10 cellular contexts compared by ENCODE assay signal in genomic region chr9:96222132-96222531, GRCh38.
DNase-seq lines count a peak whose midpoint lies in the region; ATAC-seq, FAIRE-seq and TF ChIP-seq lines count a peak whose summit lies in the region.
"Had no signal": no experiment of that assay in that cellular context is flagged by ENCODE, and none has a peak within 500 bp of the region (broad histone marks: within the 10 kb centered on the region; RNA-seq: fewer than 3 reads in every experiment).

No MANE protein-coding gene starts in this region.

- no peak overlapping the region for H3K27ac ChIP-seq in HEK293 (ENCODE audit: extremely low read depth, low read depth, low read length)
- H3K27ac ChIP-seq in adrenal gland: no peak overlapping the region
- H3K27ac ChIP-seq in HepG2 (ENCODE audit: extremely low read length, insufficient read depth, low read length): no peak overlapping the region

- no peak overlapping the region for H3K4me3 Mint-ChIP-seq in CD14-positive monocyte

- H3K27me3 Mint-ChIP-seq in CD14-positive monocyte (ENCODE audit: low read depth in 3 of 3): peaks cover 32 to 48% (median 37%) of the 10 kb centered on the region in 3 donors

- no peak for ATAC-seq in HepG2
- no peak for ATAC-seq in GM21360 (IDR thresholded peaks at IDR 0.05; ENCODE audit: unreplicated experiment)
- ATAC-seq in HG03442 (IDR thresholded peaks at IDR 0.05; ENCODE audit: unreplicated experiment): no peak

- no peak overlapping the region for H3K4me2 ChIP-seq in HepG2 (ENCODE audit: low read depth, low read length)

- TF ChIP-seq CTCF in CD14-positive monocyte (IDR thresholded peaks at IDR 0.05): peak; percentile 65
- no peak for TF ChIP-seq CTCF in HEK293 (tag by site-specific recombination; IDR thresholded peaks at IDR 0.05)
- peak in 5 of 6 experiments; percentile 19 to 45 (median 24) for TF ChIP-seq CTCF in adrenal gland (IDR thresholded peaks at IDR 0.05)
- TF ChIP-seq CTCF in HepG2 (CRISPR knock-in tag; IDR thresholded peaks at IDR 0.05): peak; percentile 42

- FAIRE-seq in HepG2 (lab: Jason Lieb, UNC): no peak

- CTCF ChIA-PET in HEK293 (lab: Yijun Ruan, JAX) (interaction anchor here (0.7 to 3.3 kb wide), 2 partner anchors 10 to 95 kb away, joined by 6 to 10 read pairs; no protein-coding TSS in a partner anchor), HepG2 (lab: Yijun Ruan, JAX; ENCODE audit: low intra/inter-chr PET ratio, low total read pairs) (no interaction called here)

- H3K27me3 ChIP-seq in adrenal gland (peaks cover 5% of the 10 kb centered on the region), HepG2 (ENCODE audit: control insufficient read depth in 1 of 2, insufficient read depth in 2 of 2, low read length in 2 of 2) (peaks cover 0 to 8% of the 10 kb centered on the region in 2 experiments; a peak in 3 of 5 replicates)

- TF ChIP-seq POLR2A in adrenal gland (IDR thresholded peaks at IDR 0.05): no peak
- TF ChIP-seq POLR2A in HepG2 (IDR thresholded peaks at IDR 0.05; ENCODE audit: insufficient read depth in 1 of 2, low read depth in 2 of 2, low read length in 2 of 2): no peak

- H3K9me3 ChIP-seq in HEK293 (ENCODE audit: control insufficient read depth, insufficient read depth, low read depth, low read length) (no peaks in the 10 kb centered on the region), adrenal gland (replicated peaks in 1 of 3) (peaks cover 0 to 6% (median 5%) of the 10 kb centered on the region in 3 donors), HepG2 (ENCODE audit: low read length) (peaks cover 15% of the 10 kb centered on the region)

- H2AFZ ChIP-seq in HepG2 (ENCODE audit: low read length): no peak overlapping the region

- intact Hi-C loops in CD14-positive monocyte (cut with micrococcal nuclease) (no loop called here), adrenal gland (cut with DNase I) (no loop called here), HepG2 (cut with micrococcal nuclease; ENCODE audit: unreplicated experiment) (no loop called here)

- TF ChIP-seq EP300 in HepG2 (IDR thresholded peaks at IDR 0.05; ENCODE audit: low read depth in 2 of 2, low read length in 2 of 2): no peak
- TF ChIP-seq EP300 in HepG2 (CRISPR knock-in tag; IDR thresholded peaks at IDR 0.05; ENCODE audit: borderline replicate concordance): no peak

- no peak for TF ChIP-seq RAD21 in HepG2 (CRISPR knock-in tag; IDR thresholded peaks at IDR 0.05)

- peaks cover 4 to 18% (median 12%) of the 10 kb centered on the region in 7 donors for H3K9me3 Mint-ChIP-seq in CD14-positive monocyte

- in situ Hi-C loops in HepG2 (cut with HindIII; ENCODE audit: extremely low pct_ligation_motif_present, low pct_unique_long_range_greater_than_20kb): no loop called here

- no peak for DNase-seq in CD14-positive monocyte (ENCODE audit: low spot score)
- DNase-seq in adrenal gland: no peak
- no peak for DNase-seq in HepG2 (ENCODE audit: low spot score)
- DNase-seq in NCI-H1930 (lab: John Stamatoyannopoulos, UW): no peak
- DNase-seq in stimulated activated CD4-positive, alpha-beta T cell treated with anti-CD3 and anti-CD28 coated beads, Interleukin-4, amount 100 ng/mL, for 1 hour: no peak
- DNase-seq: activated CD4-positive, alpha-beta T cell treated with anti-CD3 and anti-CD28 coated beads, Interleukin-2, amount 50 U/mL, for 1 hour; stimulated activated CD4-positive, alpha-beta T cell treated with anti-CD3 and anti-CD28 coated beads, Interleukin-15, amount 100 ng/mL, for 24 hours had no signal

- H3K27ac Mint-ChIP-seq in CD14-positive monocyte: no peak overlapping the region

- H3K4me1 ChIP-seq in HEK293 (ENCODE audit: control insufficient read depth, insufficient read depth, low read length): peaks cover under 1% of the 10 kb centered on the region; the same call in 1 of the 2 replicates
- H3K4me1 ChIP-seq in adrenal gland (replicated peaks in 1 of 2): peaks cover 7 to 15% of the 10 kb centered on the region in 2 donors
- H3K4me1 ChIP-seq in HepG2 (ENCODE audit: insufficient read depth, low read length): peaks cover 9% of the 10 kb centered on the region

- H3K9ac ChIP-seq in HepG2 (ENCODE audit: insufficient read depth, low read depth, low read length): no peak overlapping the region

- 31 to 41% (median 35%) methylated on average over 2 of the region's 2 CpGs for WGBS in adrenal gland, 4 donors
- WGBS in HepG2 (ENCODE audit: low lambda C conversion rate): 0% methylated on average over 2 of the region's 2 CpGs

- BruUV-seq in HepG2 (replicated peaks; lab: Mats Ljungman, UMichigan): no TSS peak

- no peaks in the 10 kb centered on the region for H3K36me3 ChIP-seq in HEK293 (ENCODE audit: control insufficient read depth in 2 of 2, insufficient read depth in 1 of 2, low read length in 2 of 2)
- H3K36me3 ChIP-seq in adrenal gland (replicated peaks in 1 of 2): no peaks in the 10 kb centered on the region
- H3K36me3 ChIP-seq in HepG2 (replicated peaks in 1 of 2; ENCODE audit: control insufficient read depth in 1 of 2, insufficient read depth in 2 of 2, low read length in 2 of 2): no peaks in the 10 kb centered on the region

- H3K4me3 ChIP-seq in HEK293 (ENCODE audit: low read depth, low read length): no peak overlapping the region
- no peak overlapping the region for H3K4me3 ChIP-seq in adrenal gland
- no peak overlapping the region for H3K4me3 ChIP-seq in HepG2 (replicated peaks in 1 of 3; ENCODE audit: insufficient read depth in 1 of 3, low read depth in 2 of 3, low read length in 3 of 3)

- peaks cover 22% of the 10 kb centered on the region for H3K4me1 Mint-ChIP-seq in CD14-positive monocyte

- no peaks in the 10 kb centered on the region for H3K36me3 Mint-ChIP-seq in CD14-positive monocyte

- no peaks in the 10 kb centered on the region for H4K20me1 ChIP-seq in HepG2 (ENCODE audit: insufficient read depth, low read length)

- POLR2A ChIA-PET in HEK293 (lab: Yijun Ruan, JAX) (no interaction called here), HepG2 (lab: Yijun Ruan, JAX) (no interaction called here)

- H3K79me2 ChIP-seq in HepG2 (ENCODE audit: insufficient read depth, low read length): no peaks in the 10 kb centered on the region

TF ChIP-seq in HEK293, 187 proteins besides CTCF, POLR2A, EP300 and RAD21:
- TF ChIP-seq ZNF121 (tag by site-specific recombination; IDR thresholded peaks at IDR 0.05): no peak
- TF ChIP-seq PRDM10 (tag by site-specific recombination; IDR thresholded peaks at IDR 0.05): peak; percentile 48; the same call in 1 of the 2 replicates
TF ChIP-seq in HEK293: peak in this region for 1.

TF ChIP-seq in HepG2, 621 proteins besides CTCF, POLR2A, EP300 and RAD21:
- TF ChIP-seq MAFF (IDR thresholded peaks at IDR 0.05; ENCODE audit: low read depth, low read length) (peak; percentile 35), PHF5A (CRISPR knock-in tag; IDR thresholded peaks at IDR 0.05; ENCODE audit: low read depth, unreplicated experiment) (no peak), STAG1 (CRISPR knock-in tag; IDR thresholded peaks at IDR 0.05) (peak; percentile 44), MAFK (conservative IDR thresholded peaks at IDR 0.05 in 1 of 2, IDR thresholded peaks at IDR 0.05 in 1 of 2; ENCODE audit: low read length in 2 of 2) (peak; percentile 46; a peak in 3 of 4 replicates)
